In genomic region chr5:82225525-82226172, GRCh38 we compare ENCODE assay signal across 8 cellular contexts. TPM values are rescaled to one million over a fixed set of nuclear protein-coding genes. Genes with fewer than 3 reads are reported as not detected.
A peak's percentile ranks its signal among the peaks of the same experiment; 100 is the strongest.
DNase-seq lines count a peak whose midpoint lies in the region; ATAC-seq, FAIRE-seq and TF ChIP-seq lines count a peak whose summit lies in the region.

No MANE protein-coding gene starts in this region.

- in situ Hi-C loops in G401 (cut with HindIII; ENCODE audit: low sequenced_read_pairs), result no loop called here

- no peak for FAIRE-seq in urothelium cell line (lab: Jason Lieb, UNC)

- CTCF ChIA-PET in activated naive CD4-positive, alpha-beta T cell treated with anti-CD3 and anti-CD28 coated beads for 36 hours (lab: Charles Lee), result interaction anchor here (0.7 to 2.3 kb wide), 23 partner anchors 9 to 1254 kb away, joined by 3 to 10 read pairs (median 4); no protein-coding TSS in a partner anchor

- TF ChIP-seq CTCF in LNCaP clone FGC (IDR thresholded peaks at IDR 0.05; ENCODE audit: control insufficient read depth, extremely low read depth, insufficient read depth), result peak; percentile 88
- TF ChIP-seq CTCF in glutamatergic neuron (IDR thresholded peaks at IDR 0.05; ENCODE audit: partially characterized antibody, unreplicated experiment), result peak; percentile 85

- no peak overlapping the region for H3K27ac Mint-ChIP-seq in activated naive CD4-positive, alpha-beta T cell treated with anti-CD3 and anti-CD28 coated beads for 36 hours
- no peak overlapping the region for H3K27ac Mint-ChIP-seq in glutamatergic neuron (ENCODE audit: unreplicated experiment)

- no peak overlapping the region for H3K4me3 ChIP-seq in LNCaP clone FGC (ENCODE audit: low read depth, low read length)

- no peaks in the 10 kb centered on the region for H3K9me3 Mint-ChIP-seq in activated naive CD4-positive, alpha-beta T cell treated with anti-CD3 and anti-CD28 coated beads for 36 hours
- no peaks in the 10 kb centered on the region for H3K9me3 Mint-ChIP-seq in glutamatergic neuron (ENCODE audit: unreplicated experiment)

- ATAC-seq in GM21825 (IDR thresholded peaks at IDR 0.05; ENCODE audit: unreplicated experiment), result peak; percentile 81

- DNase-seq in G401 (ENCODE audit: low spot score), result peak; percentile 76
- DNase-seq in LNCaP clone FGC (ENCODE audit: low read depth), result peak; percentile 37
- peak; percentile 68 for DNase-seq in SK-N-DZ (ENCODE audit: low spot score)
- DNase-seq in activated naive CD4-positive, alpha-beta T cell treated with anti-CD3 and anti-CD28 coated beads for 36 hours, result peak; percentile 79
- DNase-seq in glutamatergic neuron, result peak; percentile 70
- peak; percentile 65 for DNase-seq in posterior vena cava (ENCODE audit: low spot score)
- peak; percentile 61 for DNase-seq in urothelium cell line (ENCODE audit: low spot score)

- intact Hi-C loops in activated naive CD4-positive, alpha-beta T cell treated with anti-CD3 and anti-CD28 coated beads for 36 hours (cut with micrococcal nuclease), result loop anchor here (1.0 to 5.0 kb wide), 10 partner anchors 51 to 925 kb away; partner anchors contain the start of gene ZCCHC9
- intact Hi-C loops in posterior vena cava (cut with DNase I), result no loop called here

- peaks cover 3% of the 10 kb centered on the region for H3K4me1 Mint-ChIP-seq in activated naive CD4-positive, alpha-beta T cell treated with anti-CD3 and anti-CD28 coated beads for 36 hours (ENCODE audit: low read depth)
- H3K4me1 Mint-ChIP-seq in glutamatergic neuron (ENCODE audit: low read depth, unreplicated experiment), result peaks cover 2% of the 10 kb centered on the region

- H3K27me3 Mint-ChIP-seq in activated naive CD4-positive, alpha-beta T cell treated with anti-CD3 and anti-CD28 coated beads for 36 hours (ENCODE audit: low read depth), result no peaks in the 10 kb centered on the region
- no peaks in the 10 kb centered on the region for H3K27me3 Mint-ChIP-seq in glutamatergic neuron (ENCODE audit: unreplicated experiment)

- H3K36me3 Mint-ChIP-seq in activated naive CD4-positive, alpha-beta T cell treated with anti-CD3 and anti-CD28 coated beads for 36 hours (ENCODE audit: low read depth), result no peaks in the 10 kb centered on the region
- no peaks in the 10 kb centered on the region for H3K36me3 Mint-ChIP-seq in glutamatergic neuron (ENCODE audit: unreplicated experiment)

- no peak overlapping the region for H3K4me3 Mint-ChIP-seq in activated naive CD4-positive, alpha-beta T cell treated with anti-CD3 and anti-CD28 coated beads for 36 hours
- H3K4me3 Mint-ChIP-seq in glutamatergic neuron (ENCODE audit: unreplicated experiment), result no peak overlapping the region

RNA-seq across cellular contexts. Expression of gene RPS23, which starts 52.5 kb away (rescaled TPM):
- 3,610 and 4,613 TPM in 2 replicates for total RNA-seq in G401 (2014; rRNA removed; shearing (Covaris generic))
- 5,699 and 6,256 TPM in 2 replicates for polyA plus RNA-seq in SK-N-DZ (2014; cell fraction: cytosol; rRNA removed)
- polyA plus RNA-seq in SK-N-DZ (2014; cell fraction: nucleus; rRNA removed), result 3,292 and 5,165 TPM in 2 replicates
- 1,000 to 10,000 TPM; 3,081 to 3,109 TPM for total RNA-seq in activated naive CD4-positive, alpha-beta T cell treated with anti-CD3 and anti-CD28 coated beads for 36 hours
- 1,149 TPM for total RNA-seq in glutamatergic neuron (ENCODE audit: unreplicated experiment)
- 1,000 to 10,000 TPM; 1,217 to 1,454 TPM for total RNA-seq in posterior vena cava
